Comparison of ENCODE assay signal across 8 cellular contexts in the genomic region with DNA sequence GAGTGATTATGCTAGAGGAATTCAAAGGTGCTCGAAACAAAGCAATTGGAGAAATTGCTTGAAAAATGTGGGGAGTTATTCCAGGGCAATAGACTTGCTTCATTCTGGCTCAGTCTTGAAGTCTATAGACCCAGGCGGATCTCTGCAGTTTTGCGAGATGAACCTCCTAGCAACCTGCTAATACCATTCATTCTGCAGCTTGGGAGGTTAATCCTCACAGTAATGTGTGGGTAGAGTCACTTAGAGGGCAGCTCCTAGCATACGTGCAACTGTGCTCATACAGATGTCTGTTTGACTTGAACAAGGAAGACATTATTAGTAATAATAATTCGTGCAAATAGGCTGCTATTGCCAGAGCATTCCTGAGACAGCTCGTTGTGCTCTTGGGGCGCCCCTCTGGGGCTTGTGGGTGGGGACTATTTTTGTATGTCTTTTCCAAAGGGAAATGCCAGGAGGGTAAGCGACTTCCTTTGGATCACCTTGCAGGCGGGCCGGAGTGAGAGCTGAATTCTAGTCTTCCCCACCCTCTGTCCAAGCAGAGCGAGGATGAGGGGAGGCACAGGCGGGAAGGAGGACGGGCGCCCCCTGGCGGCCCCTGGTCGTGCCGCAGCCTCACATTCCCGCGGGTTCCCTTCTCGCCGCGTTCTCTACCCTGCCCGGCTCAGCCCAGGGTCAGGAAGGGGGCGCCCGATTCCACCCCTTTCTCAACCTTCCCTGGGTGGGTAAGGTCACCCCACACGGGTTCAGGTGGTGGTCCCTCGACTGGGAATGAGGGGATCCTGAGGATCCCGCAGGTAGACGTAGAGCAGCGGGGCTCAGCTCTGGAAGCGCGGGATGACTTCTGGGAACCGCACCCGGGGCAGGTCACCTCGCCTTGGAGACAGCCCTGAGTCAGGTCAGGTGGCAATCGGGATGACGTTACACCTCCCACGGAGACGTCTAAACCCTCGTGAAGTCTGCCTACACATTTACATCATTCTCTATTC.
DNase-seq lines count a peak whose midpoint lies in the region; ATAC-seq, FAIRE-seq and TF ChIP-seq lines count a peak whose summit lies in the region.

No MANE protein-coding gene starts in this region.

- H3K9me3 Mint-ChIP-seq in activated T-cell treated with anti-CD3 and anti-CD28 coated beads, Interleukin-2, amount 50 U/mL, for 24 hours = no peaks in the 10 kb centered on the region

- peaks cover 44% of the 10 kb centered on the region for H3K27me3 Mint-ChIP-seq in activated T-cell treated with anti-CD3 and anti-CD28 coated beads, Interleukin-2, amount 50 U/mL, for 24 hours

- TF ChIP-seq CTCF in GM10248 (IDR thresholded peaks at IDR 0.05; ENCODE audit: control extremely low read depth, extremely low read depth, low read depth, missing control alignments) = peak; percentile 81

- CTCF ChIA-PET in GM10248 (lab: Yijun Ruan, JAX) = interaction anchor here (0.6 to 8.2 kb wide), 35 partner anchors 8 to 708 kb away, joined by 3 to 61 read pairs (median 4); no protein-coding TSS in a partner anchor

- ATAC-seq in GM21737 (IDR thresholded peaks at IDR 0.05; ENCODE audit: unreplicated experiment) = peak; percentile 73

- H3K4me1 Mint-ChIP-seq in activated T-cell treated with anti-CD3 and anti-CD28 coated beads, Interleukin-2, amount 50 U/mL, for 24 hours (ENCODE audit: low read depth) = peaks cover 2% of the 10 kb centered on the region

- DNase-seq in GM10248 (ENCODE audit: extremely low spot score) (peak; percentile 78), LHCN-M2 (ENCODE audit: low read depth) (peak; percentile 9), head of caudate nucleus (peak; percentile 44 to 91 (median 74)), NCI-H1105 treated with DMSO at 0.1 percent for 48 hours (lab: John Stamatoyannopoulos, UW) (no peak), frontal cortex (ENCODE audit: low spot score in 2 of 2) (no peak)
- DNase-seq in activated T-cell treated with anti-CD3 and anti-CD28 coated beads, Interleukin-2, amount 50 U/mL, for 24 hours = peak; percentile 73
- peak; percentile 57 for DNase-seq in stimulated activated CD4-positive, alpha-beta T cell treated with anti-CD3 and anti-CD28 coated beads, Interleukin-4, amount 100 ng/mL, for 24 hours

- intact Hi-C loops in head of caudate nucleus (cut with DNase I) = no loop called here

- no peaks in the 10 kb centered on the region for H3K36me3 Mint-ChIP-seq in activated T-cell treated with anti-CD3 and anti-CD28 coated beads, Interleukin-2, amount 50 U/mL, for 24 hours (ENCODE audit: low read depth)

- FAIRE-seq in frontal cortex (lab: Jason Lieb, UNC) = no peak

- no peak overlapping the region for H3K4me3 Mint-ChIP-seq in activated T-cell treated with anti-CD3 and anti-CD28 coated beads, Interleukin-2, amount 50 U/mL, for 24 hours

- no peak overlapping the region for H3K27ac Mint-ChIP-seq in activated T-cell treated with anti-CD3 and anti-CD28 coated beads, Interleukin-2, amount 50 U/mL, for 24 hours

- POLR2A ChIA-PET in GM10248 (lab: Yijun Ruan, JAX) = no interaction called here

Comparison
In these comparisons a context has a peak if more than half of its experiments do, and no peak if none do; other contexts are left out.
1. DNase-seq: peak in GM10248 (single experiment), LHCN-M2 (single experiment), activated T-cell treated with anti-CD3 and anti-CD28 coated beads, Interleukin-2, amount 50 U/mL, for 24 hours (single experiment), head of caudate nucleus (42 of 42) and stimulated activated CD4-positive, alpha-beta T cell treated with anti-CD3 and anti-CD28 coated beads, Interleukin-4, amount 100 ng/mL, for 24 hours (single experiment); none in NCI-H1105 treated with DMSO at 0.1 percent for 48 hours (single experiment) and frontal cortex (0 of 2).